Comparison of ENCODE assay signal across 18 cellular contexts in genomic region chr10:107118866-107119265, GRCh38. TPM values are rescaled to one million over a fixed set of nuclear protein-coding genes. Genes with fewer than 3 reads are reported as not detected.
"Had no signal": no experiment of that assay in that cellular context is flagged by ENCODE, and none has a peak within 500 bp of the region (broad histone marks: within the 10 kb centered on the region; RNA-seq: fewer than 3 reads in every experiment).

No MANE protein-coding gene starts in this region.

- H3K9me3 ChIP-seq: adrenal gland, colonic mucosa, ovary, right lobe of liver, suprapubic skin had no signal

- H3K36me3 ChIP-seq: adrenal gland, colonic mucosa, left lung, ovary, right lobe of liver, suprapubic skin had no signal

- ATAC-seq: esophagus mucosa, left lung, right lobe of liver had no signal

- H3K4me1 ChIP-seq: adrenal gland, colonic mucosa, left lung, right lobe of liver, suprapubic skin had no signal

- DNase-seq: activated CD4-positive, alpha-beta T cell treated with anti-CD3 and anti-CD28 coated beads for 1 hour; activated CD4-positive, alpha-beta T cell treated with anti-CD3 and anti-CD28 coated beads, Interleukin-2, amount 50 U/mL, for 48 hours; activated effector memory CD4-positive, alpha-beta T cell treated with Interleukin-2 at 50 U/mL for 16 hours; activated naive CD4-positive, alpha-beta T cell treated with anti-CD3 and anti-CD28 coated beads, Interleukin-2, amount 50 U/mL, for 16 hours; activated T-cell treated with anti-CD3 and anti-CD28 coated beads, Interleukin-2, amount 50 U/mL, for 24 hours; adrenal gland; central memory CD4-positive, alpha-beta T cell; colonic mucosa; islet precursor cell; left lung; naive B cell; ovary; right lobe of liver; trophoblast cell had no signal

- H3K27me3 ChIP-seq: adrenal gland, colonic mucosa, left lung, ovary, right lobe of liver, suprapubic skin had no signal

- H3K4me3 ChIP-seq: adrenal gland, colonic mucosa, left lung, ovary, right lobe of liver, suprapubic skin had no signal

- H3K27ac ChIP-seq: adrenal gland, colonic mucosa, left lung, ovary, right lobe of liver, suprapubic skin, VCaP had no signal

RNA-seq across cellular contexts. Expression of gene SORCS1, which starts 45.6 kb away (rescaled TPM):
- total RNA-seq: pulmonary artery endothelial cell had no signal
